ENCODE assay signal across 1 cellular context in genomic region chr12:120055231-120055630, GRCh38.
TF ChIP-seq lines count a peak whose summit lies in the region.

No MANE protein-coding gene starts in this region.

TF ChIP-seq in WTC11, 78 proteins besides CTCF, POLR2A, EP300 and RAD21 (continued from another document):
- TF ChIP-seq ATF3 (CRISPR knock-in tag; conservative IDR thresholded peaks at IDR 0.05) = no peak
